In the genomic region with DNA sequence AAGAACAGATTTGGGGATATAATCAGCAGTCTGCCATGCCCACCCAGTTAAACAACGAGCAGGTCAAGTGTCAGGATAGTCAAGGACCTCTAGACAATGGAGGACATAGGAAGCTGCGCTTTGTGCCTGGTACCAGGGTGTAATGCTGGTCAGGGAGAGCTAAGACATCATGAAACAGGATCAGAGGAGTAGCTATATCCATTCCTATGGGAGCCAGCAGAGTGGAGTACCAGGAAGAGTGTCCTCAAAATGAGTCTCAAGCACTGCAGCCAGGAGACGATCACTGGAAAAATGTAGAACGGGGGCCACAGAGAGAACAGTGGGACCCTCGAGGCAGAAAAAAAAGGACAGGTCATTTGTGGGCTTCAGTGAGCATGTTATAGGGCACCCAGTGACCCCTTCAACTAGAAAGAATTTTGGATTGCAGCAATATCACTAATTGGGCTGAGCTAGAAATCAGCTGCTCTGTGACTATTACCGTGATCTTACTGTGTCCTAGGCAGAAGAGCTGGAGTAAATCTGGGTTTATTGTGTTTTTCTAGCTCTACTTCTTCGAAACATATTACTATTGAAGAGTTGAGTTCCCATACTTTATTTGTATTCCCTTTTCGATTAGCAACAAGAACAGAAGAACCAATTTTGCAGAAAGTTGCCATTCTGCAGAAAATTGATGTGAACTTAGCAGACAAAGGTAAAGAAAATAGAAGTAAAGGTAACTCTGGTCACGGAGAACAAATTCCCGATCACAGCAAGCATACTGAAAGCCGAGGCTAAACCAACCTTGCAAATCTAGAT, we compare ENCODE assay signal across 16 cellular contexts.
A peak's percentile ranks its signal among the peaks of the same experiment; 100 is the strongest.
DNase-seq lines count a peak whose midpoint lies in the region; FAIRE-seq and TF ChIP-seq lines count a peak whose summit lies in the region.
"Had no signal": no experiment of that assay in that cellular context is flagged by ENCODE, and none has a peak within 500 bp of the region (broad histone marks: within the 10 kb centered on the region; RNA-seq: fewer than 3 reads in every experiment).

No MANE protein-coding gene starts in this region.

- no peak overlapping the region for H3K4ac ChIP-seq in H9 (ENCODE audit: low read depth, low read length)

- H2BK5ac ChIP-seq in H9 (ENCODE audit: insufficient read length, low read length), result no peak overlapping the region

- H4K5ac ChIP-seq in H9 (ENCODE audit: insufficient read length, low read depth, low read length), result no peak overlapping the region

- H3K9me3 ChIP-seq in endodermal cell (ENCODE audit: control insufficient read depth, low read length), result no peaks in the 10 kb centered on the region
- H3K9me3 ChIP-seq in mucosa of rectum (ENCODE audit: control insufficient read depth in 2 of 2, low read length in 2 of 2), result no peaks in the 10 kb centered on the region
- no peaks in the 10 kb centered on the region for H3K9me3 ChIP-seq in H9 (ENCODE audit: control insufficient read depth, low read depth, low read length)
- H3K9me3 ChIP-seq: BE2C had no signal

- H3K36me3 ChIP-seq in endodermal cell (ENCODE audit: control insufficient read depth, insufficient read depth, low read length), result no peaks in the 10 kb centered on the region
- H3K36me3 ChIP-seq in mucosa of rectum (ENCODE audit: control insufficient read depth in 2 of 2, insufficient read depth in 2 of 2, low read length in 2 of 2), result no peaks in the 10 kb centered on the region
- H3K36me3 ChIP-seq: BE2C had no signal

- no peak overlapping the region for H2BK120ac ChIP-seq in H9 (ENCODE audit: low read depth, low read length, poor library complexity, severe bottlenecking)

- H3K4me1 ChIP-seq in endodermal cell (ENCODE audit: control insufficient read depth, insufficient read depth, low read length) (peaks cover 7% of the 10 kb centered on the region), mucosa of rectum (ENCODE audit: control insufficient read depth in 2 of 2, insufficient read depth in 2 of 2, low read length in 2 of 2) (no peaks in the 10 kb centered on the region), H9 (ENCODE audit: insufficient read depth, low read length) (no peaks in the 10 kb centered on the region)
- H3K4me1 ChIP-seq: BE2C had no signal

- no peak overlapping the region for H2BK12ac ChIP-seq in H9 (ENCODE audit: insufficient read length, low read depth, low read length)

- TF ChIP-seq CTCF in LNCaP clone FGC (IDR thresholded peaks at IDR 0.05; ENCODE audit: control insufficient read depth, extremely low read depth, insufficient read depth) (no peak), endodermal cell (conservative IDR thresholded peaks at IDR 0.05) (no peak), H9 (conservative IDR thresholded peaks at IDR 0.05) (no peak)

- H3K18ac ChIP-seq in H9 (ENCODE audit: insufficient read length, low read depth, low read length), result no peak overlapping the region

- no peak overlapping the region for H4K8ac ChIP-seq in H9 (replicated peaks; ENCODE audit: insufficient read length, low read depth, low read length)

- no peaks in the 10 kb centered on the region for H3K79me1 ChIP-seq in H9 (ENCODE audit: insufficient read depth, low read depth, low read length, poor library complexity, severe bottlenecking)

- no peak for DNase-seq in LNCaP clone FGC (ENCODE audit: low read depth)
- no peak for DNase-seq in endodermal cell
- no peak for DNase-seq in ecto neural progenitor cell (ENCODE audit: low spot score)
- DNase-seq in activated CD4-positive, alpha-beta T cell treated with anti-CD3 and anti-CD28 coated beads, Interleukin-2, amount 50 U/mL, for 4 hours, result no peak
- DNase-seq in H9, result no peak
- no peak for DNase-seq in HTR-8/SVneo (ENCODE audit: insufficient read length, low spot score)
- DNase-seq: BE2C; CD4-positive, alpha-beta memory T cell; GF-D8; Kasumi-1; NCI-H1417; NCI-H2029 treated with DMSO at 0.1 percent for 48 hours; NCI-H510A treated with DMSO at 0.1 percent for 48 hours; SIG-M5 had no signal

- H3K79me2 ChIP-seq in H9 (ENCODE audit: insufficient read depth, low read length), result no peaks in the 10 kb centered on the region

- H3T11ph ChIP-seq in H9 (ENCODE audit: low read length), result no peak overlapping the region

- H3K9me3 Mint-ChIP-seq in endodermal cell, result no peaks in the 10 kb centered on the region
- no peaks in the 10 kb centered on the region for H3K9me3 Mint-ChIP-seq in H9
- H3K9me3 Mint-ChIP-seq: CD4-positive, alpha-beta memory T cell had no signal

- H3K4me2 ChIP-seq in H9 (ENCODE audit: insufficient read depth, insufficient read length, low read length), result no peak overlapping the region

- peak overlapping the region; percentile 66 for H3K27ac Mint-ChIP-seq in endodermal cell
- no peak overlapping the region for H3K27ac Mint-ChIP-seq in H9
- H3K27ac Mint-ChIP-seq: CD4-positive, alpha-beta memory T cell had no signal

- H2AFZ ChIP-seq in H9 (ENCODE audit: low read length), result no peak overlapping the region

- H3K14ac ChIP-seq in H9 (ENCODE audit: insufficient read depth, low read length), result no peak overlapping the region

- H3K4me1 Mint-ChIP-seq in endodermal cell, result peaks cover 5% of the 10 kb centered on the region
- H3K4me1 Mint-ChIP-seq in H9, result peaks cover 4 to 7% of the 10 kb centered on the region in 2 experiments; a peak in 2 of 4 replicates

- H3K27me3 ChIP-seq in endodermal cell (ENCODE audit: control insufficient read depth, insufficient read depth, low read length, poor library complexity, severe bottlenecking) (no peaks in the 10 kb centered on the region), mucosa of rectum (ENCODE audit: control insufficient read depth in 2 of 2, insufficient read depth in 2 of 2, low read length in 2 of 2) (no peaks in the 10 kb centered on the region), H9 (ENCODE audit: insufficient read depth, low read length) (no peaks in the 10 kb centered on the region)
- H3K27me3 ChIP-seq: BE2C had no signal

- no peaks in the 10 kb centered on the region for H4K20me1 ChIP-seq in H9 (ENCODE audit: control insufficient read depth, insufficient read depth, insufficient read length)

- 86 to 90% methylated on average over 9 to 11 of the region's 11 CpGs for WGBS in endodermal cell (ENCODE audit: insufficient coverage in 1 of 2, insufficient read length in 1 of 2), 2 experiments
- WGBS in H9 (ENCODE audit: extremely low coverage, insufficient read length, low lambda C conversion rate), result no CpG with 5 or more reads among the region's 11 CpGs

- H2BK15ac ChIP-seq in H9 (ENCODE audit: low read depth, low read length), result no peak overlapping the region

- no peak overlapping the region for H4K91ac ChIP-seq in H9 (ENCODE audit: insufficient read length, low read depth, low read length)

- H3K4me3 ChIP-seq in LNCaP clone FGC (ENCODE audit: low read depth, low read length) (peak overlapping the region; percentile 9; the same call in 1 of the 2 replicates), endodermal cell (ENCODE audit: low read length) (peak overlapping the region; percentile 41), mucosa of rectum (ENCODE audit: low read length in 2 of 2) (peak overlapping the region; percentile 59 to 63)

- H2AK5ac ChIP-seq in H9 (ENCODE audit: insufficient read length, low read length), result no peak overlapping the region

- H2BK20ac ChIP-seq in H9 (ENCODE audit: low read depth, low read length, poor library complexity, severe bottlenecking), result no peak overlapping the region

- H3K36me3 Mint-ChIP-seq in endodermal cell (ENCODE audit: low read depth) (no peaks in the 10 kb centered on the region), H9 (ENCODE audit: insufficient read depth in 1 of 3, low read depth in 3 of 3) (no peaks in the 10 kb centered on the region)
- H3K36me3 Mint-ChIP-seq: CD4-positive, alpha-beta memory T cell had no signal

- no peak for FAIRE-seq in HTR-8/SVneo (lab: Jason Lieb, UNC)
- FAIRE-seq: H54 had no signal

- H3K56ac ChIP-seq in H9 (ENCODE audit: insufficient read length, low read depth, low read length), result no peak overlapping the region

- H3K23me2 ChIP-seq in H9 (ENCODE audit: insufficient read length, low read depth, low read length, poor library complexity, severe bottlenecking), result no peaks in the 10 kb centered on the region

- no peaks in the 10 kb centered on the region for H3K27me3 Mint-ChIP-seq in endodermal cell (ENCODE audit: insufficient read depth)
- H3K27me3 Mint-ChIP-seq in H9 (ENCODE audit: low read depth), result no peaks in the 10 kb centered on the region

- no peak overlapping the region for H3K27ac ChIP-seq in endodermal cell (ENCODE audit: low read depth, low read length)
- peak overlapping the region; percentile 0 to 17 for H3K27ac ChIP-seq in mucosa of rectum (ENCODE audit: low read depth in 2 of 2, low read length in 2 of 2)
- H3K27ac ChIP-seq in H9 (ENCODE audit: insufficient read length, low read depth, low read length), result no peak overlapping the region

- H3K9ac ChIP-seq in endodermal cell (ENCODE audit: extremely low read depth, low read length, poor library complexity, severe bottlenecking) (no peak overlapping the region), mucosa of rectum (ENCODE audit: low read depth in 1 of 2, low read length in 2 of 2) (peak overlapping the region in 1 of 2 donors; percentile 28), H9 (ENCODE audit: extremely low read depth, insufficient read length, low read length) (no peak overlapping the region)

- H3K23ac ChIP-seq in H9 (ENCODE audit: insufficient read length, low read depth, low read length), result no peak overlapping the region

- H3K4me3 Mint-ChIP-seq in endodermal cell (no peak overlapping the region), H9 (no peak overlapping the region)
- H3K4me3 Mint-ChIP-seq: CD4-positive, alpha-beta memory T cell had no signal

Comparison
In these comparisons a context has a peak if more than half of its experiments do, and no peak if none do; other contexts are left out.
1. H3K4me3 ChIP-seq: peak in every context shown above with its lines; median percentile 61 in mucosa of rectum; 41 in endodermal cell; 9 in LNCaP clone FGC.
2. H3K27ac ChIP-seq: peak in mucosa of rectum (2 of 2); none in endodermal cell (single experiment) and H9 (single experiment).